23 cellular contexts compared by ENCODE assay signal in the genomic region with DNA sequence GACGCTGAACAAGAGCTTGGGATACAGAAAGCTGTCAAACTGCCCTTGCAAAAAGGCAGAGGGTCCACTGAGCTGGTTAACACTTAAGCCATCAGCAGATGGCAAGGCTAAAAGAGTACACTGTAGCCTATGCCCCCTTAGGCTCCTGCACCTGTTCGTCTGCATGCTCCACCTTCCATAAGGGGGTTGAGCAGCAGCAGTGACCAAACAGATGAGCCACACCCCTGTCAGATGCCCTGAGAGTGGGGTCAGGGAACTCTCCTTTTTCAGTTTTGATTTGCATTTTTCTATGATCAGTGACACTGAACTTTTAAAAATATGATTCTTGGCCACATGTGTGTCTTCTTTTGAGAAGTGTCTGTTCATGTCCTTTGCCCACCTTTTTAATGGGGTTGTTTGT.
DNase-seq lines count a peak whose midpoint lies in the region; ATAC-seq and TF ChIP-seq lines count a peak whose summit lies in the region.
"Had no signal": no experiment of that assay in that cellular context is flagged by ENCODE, and none has a peak within 500 bp of the region (broad histone marks: within the 10 kb centered on the region; RNA-seq: fewer than 3 reads in every experiment).

No MANE protein-coding gene starts in this region.

- DNase-seq in GM12865 (ENCODE audit: low read depth) (peak; percentile 5), MM.1S (peak; percentile 71), NCI-H82 treated with DMSO at 0.1 percent for 48 hours (lab: John Stamatoyannopoulos, UW; ENCODE audit: unreplicated experiment) (peak; percentile 36), WERI-Rb-1 (peak; percentile 9), left lobe of liver (ENCODE audit: low spot score) (no peak)
- DNase-seq in stimulated activated CD4-positive, alpha-beta T cell treated with anti-CD3 and anti-CD28 coated beads, Interleukin-4, amount 100 ng/mL, for 1 hour, result no peak
- no peak for DNase-seq in stimulated activated naive CD8-positive, alpha-beta T cell treated with anti-CD3 and anti-CD28 coated beads, Interleukin-15, Interleukin-2, amounts not matched to agents 100 U/mL and 50 U/mL, for 24 hours
- DNase-seq: AML-193; Caco-2; CD4-positive, alpha-beta T cell; CD8-positive, alpha-beta T cell; DMS 273 treated with DMSO at 0.1 percent for 48 hours; DMS153; DMS53; DMS79; DND-41; EL; GDM1 had no signal

- no peaks in the 10 kb centered on the region for H3K9me2 ChIP-seq in MM.1S (replicated peaks; ENCODE audit: insufficient read depth, low read length)

- H3K27me3 ChIP-seq in MM.1S (replicated peaks; ENCODE audit: insufficient read depth, low read length) (no peaks in the 10 kb centered on the region), WERI-Rb-1 (ENCODE audit: insufficient read depth, low read depth, severe bottlenecking) (no peaks in the 10 kb centered on the region)
- H3K27me3 ChIP-seq: BLaER1 treated with 17β-estradiol and CSF1 and Interleukin-3, amounts not matched to agents 10 nM and 100 nM had no signal

- no peak overlapping the region for H3K9ac ChIP-seq in MM.1S (ENCODE audit: low read length)
- H3K9ac ChIP-seq: BLaER1 treated with 17β-estradiol and CSF1 and Interleukin-3, amounts not matched to agents 10 nM and 100 nM had no signal

- H3K4me3 ChIP-seq in GM12865 (ENCODE audit: low read depth, low read length) (no peak overlapping the region), MM.1S (ENCODE audit: low read length) (no peak overlapping the region), WERI-Rb-1 (ENCODE audit: low read depth, low read length) (no peak overlapping the region)
- H3K4me3 ChIP-seq: A549; BLaER1 treated with 17β-estradiol and CSF1 and Interleukin-3, amounts not matched to agents 10 nM and 100 nM had no signal

- peaks cover 18% of the 10 kb centered on the region for H3K4me1 ChIP-seq in MM.1S (ENCODE audit: low read length)
- H3K4me1 ChIP-seq: A549; BLaER1 treated with 17β-estradiol and CSF1 and Interleukin-3, amounts not matched to agents 10 nM and 100 nM; Caco-2 had no signal

- H3K9me3 ChIP-seq in MM.1S (replicated peaks; ENCODE audit: insufficient read depth, low read length) (no peaks in the 10 kb centered on the region), WERI-Rb-1 (ENCODE audit: severe bottlenecking) (peaks cover 7% of the 10 kb centered on the region)

- ATAC-seq in left lobe of liver, result no peak
- ATAC-seq in HG02763 (IDR thresholded peaks at IDR 0.05; ENCODE audit: unreplicated experiment), result no peak
- ATAC-seq in stimulated activated naive CD8-positive, alpha-beta T cell treated with anti-CD3 and anti-CD28 coated beads, Interleukin-15, Interleukin-2, amounts not matched to agents 100 U/mL and 50 U/mL, for 24 hours, result no peak
- ATAC-seq: A549; CD8-positive, alpha-beta T cell had no signal

- 0 out of 2 replicates have a peak overlapping the region, but pooled peaks have one; percentile 12 for H2AFZ ChIP-seq in MM.1S (ENCODE audit: low read length)

- H3K27ac ChIP-seq in MM.1S (ENCODE audit: low read length) (peak overlapping the region; percentile 36; the same call in 1 of the 2 replicates), WERI-Rb-1 (no peak overlapping the region)
- H3K27ac ChIP-seq: 22Rv1; A549; BLaER1 treated with 17β-estradiol and CSF1 and Interleukin-3, amounts not matched to agents 10 nM and 100 nM; C4-2B had no signal

- peaks cover 6% of the 10 kb centered on the region for H3F3A ChIP-seq in MM.1S (ENCODE audit: insufficient read depth, low read length)

- H3K79me2 ChIP-seq in MM.1S (ENCODE audit: low read length), result no peaks in the 10 kb centered on the region

- peak overlapping the region; percentile 51; the same call in 1 of the 2 replicates for H3K4me2 ChIP-seq in MM.1S (ENCODE audit: low read depth, low read length)
- H3K4me2 ChIP-seq: A549; BLaER1 treated with 17β-estradiol and CSF1 and Interleukin-3, amounts not matched to agents 10 nM and 100 nM had no signal

- H3K36me3 ChIP-seq in MM.1S (replicated peaks; ENCODE audit: insufficient read depth, low read length) (no peaks in the 10 kb centered on the region), WERI-Rb-1 (no peaks in the 10 kb centered on the region)

- H4K20me1 ChIP-seq in MM.1S (ENCODE audit: insufficient read depth, low read length), result no peaks in the 10 kb centered on the region
- H4K20me1 ChIP-seq: BLaER1 treated with 17β-estradiol and CSF1 and Interleukin-3, amounts not matched to agents 10 nM and 100 nM had no signal

- no peak for TF ChIP-seq CTCF in GM12865 (IDR thresholded peaks at IDR 0.05; ENCODE audit: insufficient read depth, low read depth, low read length, missing control alignments)
- TF ChIP-seq CTCF in MM.1S (IDR thresholded peaks at IDR 0.05; ENCODE audit: low read length), result no peak
- TF ChIP-seq CTCF in WERI-Rb-1 (IDR thresholded peaks at IDR 0.05; ENCODE audit: low read depth, low read length), result no peak

Comparison
In these comparisons a context has a peak if more than half of its experiments do, and no peak if none do; other contexts are left out.
1. DNase-seq: peak in GM12865 (single experiment), MM.1S (single experiment), NCI-H82 treated with DMSO at 0.1 percent for 48 hours (single experiment) and WERI-Rb-1 (single experiment); none in left lobe of liver (single experiment), stimulated activated CD4-positive, alpha-beta T cell treated with anti-CD3 and anti-CD28 coated beads, Interleukin-4, amount 100 ng/mL, for 1 hour (single experiment) and stimulated activated naive CD8-positive, alpha-beta T cell treated with anti-CD3 and anti-CD28 coated beads, Interleukin-15, Interleukin-2, amounts not matched to agents 100 U/mL and 50 U/mL, for 24 hours (single experiment).